ENCODE assay signal across 10 cellular contexts in genomic region chr4:175590205-175590604, GRCh38.
"Had no signal": no experiment of that assay in that cellular context is flagged by ENCODE, and none has a peak within 500 bp of the region (broad histone marks: within the 10 kb centered on the region; RNA-seq: fewer than 3 reads in every experiment).

No MANE protein-coding gene starts in this region.

- DNase-seq: GM23248, GOT3, H7, HFFc6, IMR-90, KG1 had no signal

- H3K4me1 ChIP-seq: HAP-1 had no signal

- H3K27ac ChIP-seq: GM23248, HL-60 had no signal

- H2AFZ ChIP-seq: GM23248 had no signal

- ATAC-seq: HCT116, K562 had no signal

- H3K9me3 ChIP-seq: HAP-1 had no signal

- H3K9ac ChIP-seq: GM23248 had no signal

- FAIRE-seq: K562 had no signal

- H3K4me3 ChIP-seq: GM23248, HAP-1, K562 had no signal

- H3K36me3 ChIP-seq: HAP-1 had no signal
